ENCODE assay signal across 8 cellular contexts in the genomic region with DNA sequence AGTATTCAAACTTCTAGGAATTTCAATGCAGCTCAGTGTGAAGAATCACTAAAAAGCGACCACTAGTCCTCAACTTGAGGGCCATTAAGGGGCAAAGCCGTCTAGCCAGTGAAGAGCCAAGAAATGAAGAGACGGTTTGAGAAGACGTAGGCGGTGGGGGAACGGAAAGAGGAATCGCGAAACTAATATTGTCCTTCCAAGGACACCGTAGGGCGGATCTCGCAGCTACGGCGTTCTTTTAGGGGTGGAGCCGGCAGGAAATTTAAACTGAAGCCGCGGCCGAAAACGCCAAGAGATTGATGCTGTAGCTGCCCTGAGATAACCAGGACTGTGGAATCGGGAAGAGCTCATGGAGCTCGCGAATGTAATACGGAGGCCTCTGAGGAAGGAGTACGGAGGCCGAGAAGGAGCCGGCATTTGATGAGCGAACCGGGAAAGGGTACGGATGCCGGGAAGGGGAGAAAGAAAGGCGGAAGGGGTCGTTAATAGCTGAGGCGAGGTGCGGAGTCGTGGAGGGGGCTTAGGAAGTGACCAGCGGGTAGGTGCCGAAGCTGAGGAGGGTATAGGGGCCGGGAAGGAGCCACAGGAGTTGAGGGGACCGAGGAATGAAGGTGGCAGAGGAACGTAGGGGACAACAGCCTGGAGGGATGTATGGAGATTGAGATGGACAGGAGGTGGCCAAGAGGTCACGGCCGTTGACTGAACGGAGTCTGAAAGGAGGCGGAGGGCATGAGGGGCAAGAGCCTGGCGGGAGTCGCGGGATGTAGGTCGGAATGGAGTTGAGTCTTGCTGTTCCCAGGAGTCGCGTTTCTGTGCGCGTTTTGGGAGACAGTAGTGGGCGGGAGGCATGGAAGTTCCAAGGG. TPM values are rescaled to one million over a fixed set of nuclear protein-coding genes. Genes with fewer than 3 reads are reported as not detected.
DNase-seq lines count a peak whose midpoint lies in the region; ATAC-seq lines count a peak whose summit lies in the region.

A gene with protein sequence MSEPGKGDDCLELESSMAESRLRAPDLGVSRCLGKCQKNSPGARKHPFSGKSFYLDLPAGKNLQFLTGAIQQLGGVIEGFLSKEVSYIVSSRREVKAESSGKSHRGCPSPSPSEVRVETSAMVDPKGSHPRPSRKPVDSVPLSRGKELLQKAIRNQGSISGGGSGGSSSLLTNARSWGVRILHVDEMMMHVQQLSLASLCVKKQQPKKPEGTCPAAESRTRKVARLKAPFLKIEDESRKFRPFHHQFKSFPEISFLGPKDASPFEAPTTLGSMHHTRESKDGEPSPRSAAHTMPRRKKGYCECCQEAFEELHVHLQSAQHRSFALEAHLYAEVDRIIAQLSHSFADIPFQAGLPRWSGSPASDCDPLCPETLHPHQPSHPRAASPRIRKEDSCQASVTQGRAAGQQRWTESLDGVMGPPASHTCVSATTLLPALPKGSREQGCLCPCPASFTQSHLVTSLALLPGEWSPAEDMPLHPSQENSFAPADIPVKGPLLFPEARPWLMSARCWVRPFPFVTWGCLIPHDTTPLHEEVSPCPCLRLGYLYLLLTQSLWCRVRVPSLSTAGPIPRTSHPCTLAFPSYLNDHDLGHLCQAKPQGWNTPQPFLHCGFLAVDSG (plus strand): TSS at position 265 of the 863 bp plus-strand sequence. CDS start 156 bp downstream, at position 421.

- no peak within 1 kb of the TSS for H2BK120ac ChIP-seq in mesendoderm (ENCODE audit: low read depth, low read length)

- H3K4me2 ChIP-seq in mesendoderm (ENCODE audit: low read length): peak within 1 kb of the TSS; percentile 56

- no peak for ATAC-seq in GM18858 (IDR thresholded peaks at IDR 0.05; ENCODE audit: unreplicated experiment)

- no peaks in the 10 kb centered on the region for H3K36me3 ChIP-seq in mesendoderm (ENCODE audit: control insufficient read depth, insufficient read depth, low read length)

- H3K79me1 ChIP-seq in mesendoderm (ENCODE audit: low read length): peaks cover 6% of the 10 kb centered on the region

- no peaks in the 10 kb centered on the region for H3K27me3 ChIP-seq in mesendoderm (ENCODE audit: insufficient read depth, low read length, poor library complexity)

- H2BK5ac ChIP-seq in mesendoderm (ENCODE audit: low read length): peak within 1 kb of the TSS; percentile 11

- H3K4me3 ChIP-seq in GM08714 (ENCODE audit: low read length) (peak within 1 kb of the TSS; percentile 92), mesendoderm (ENCODE audit: low read length) (peak within 1 kb of the TSS; percentile 81)

- H3K4me1 ChIP-seq in mesendoderm (ENCODE audit: control insufficient read depth, low read depth, low read length): peaks cover 2% of the 10 kb centered on the region

- H4K8ac ChIP-seq in mesendoderm (ENCODE audit: low read depth, low read length): no peak within 1 kb of the TSS

- H3K4ac ChIP-seq in mesendoderm (ENCODE audit: low read depth, low read length): peak within 1 kb of the TSS; percentile 18

- no CpG with 5 or more reads among the region's 52 CpGs for WGBS in mesendoderm (ENCODE audit: extremely low coverage, insufficient coverage, low lambda C conversion rate)

- no peak within 1 kb of the TSS for H2BK15ac ChIP-seq in mesendoderm (replicated peaks; ENCODE audit: low read depth)

- H4K5ac ChIP-seq in mesendoderm (ENCODE audit: low read length): peak within 1 kb of the TSS; percentile 10

- peak within 1 kb of the TSS; percentile 2 for H3K18ac ChIP-seq in mesendoderm (ENCODE audit: low read length)

- H3K27ac ChIP-seq in mesendoderm (ENCODE audit: low read depth, low read length): peak within 1 kb of the TSS; percentile 47

- H2AK5ac ChIP-seq in mesendoderm (ENCODE audit: low read length): no peak within 1 kb of the TSS

- H3K79me2 ChIP-seq in mesendoderm (ENCODE audit: control insufficient read depth, insufficient read depth, low read length): peaks cover 5% of the 10 kb centered on the region

- DNase-seq in HUDEP-2 (lab: John Stamatoyannopoulos, UW; ENCODE audit: unreplicated experiment in 76 of 76): peak in 74 of 76 experiments; percentile 16 to 92 (median 73)
- DNase-seq in NOMO-1 treated with DMSO at 0.1 percent for 48 hours (lab: John Stamatoyannopoulos, UW; ENCODE audit: unreplicated experiment): peak; percentile 84
- DNase-seq in activated CD8-positive, alpha-beta memory T cell treated with anti-CD3 and anti-CD28 coated beads for 4 hours (ENCODE audit: low read depth in 2 of 2): peak; percentile 64 to 75
- DNase-seq in mesendoderm: peak; percentile 96
- DNase-seq in stimulated activated CD8-positive, alpha-beta memory T cell treated with anti-CD3 and anti-CD28 coated beads, Interleukin-12 subunit alpha, Interleukin-12 subunit beta, amount 100 ng/mL, for 24 hours (ENCODE audit: extremely low read depth): peak; percentile 51

- peak within 1 kb of the TSS; percentile 88 for H3K9ac ChIP-seq in mesendoderm (ENCODE audit: low read length)

- peak within 1 kb of the TSS; percentile 98 for H3K56ac ChIP-seq in mesendoderm (ENCODE audit: low read length)

- in situ Hi-C loops in endometrial microvascular endothelial cells (cut with HindIII; ENCODE audit: inconsistent ontology term, low pct_unique_long_range_greater_than_20kb, low sequenced_read_pairs): no loop called here

- no peak within 1 kb of the TSS for H3K23ac ChIP-seq in mesendoderm (ENCODE audit: low read length)

RNA-seq across cellular contexts. Expression of the gene that starts here (rescaled TPM):
- 12.8 TPM for total RNA-seq in endometrial microvascular endothelial cells (ENCODE audit: inconsistent ontology term)
- polyA plus RNA-seq in mesendoderm (2013, experiment 1 of 2): 12.8 TPM
- 12.9 TPM for polyA plus RNA-seq in mesendoderm (2013, experiment 2 of 2)
